ENCODE assay signal across 8 cellular contexts in genomic region chr20:3784863-3785239, GRCh38. TPM values are rescaled to one million over a fixed set of nuclear protein-coding genes. Genes with fewer than 3 reads are reported as not detected.
DNase-seq lines count a peak whose midpoint lies in the region; ATAC-seq and TF ChIP-seq lines count a peak whose summit lies in the region.
"Had no signal": no experiment of that assay in that cellular context is flagged by ENCODE, and none has a peak within 500 bp of the region (broad histone marks: within the 10 kb centered on the region; RNA-seq: fewer than 3 reads in every experiment).

No MANE protein-coding gene starts in this region.

- POLR2A ChIA-PET in WTC11 (lab: Charles Lee), result no interaction called here

- peaks cover 25% of the 10 kb centered on the region for H4K20me1 ChIP-seq in GM23338 (replicated peaks; ENCODE audit: insufficient read depth)

- H3K27me3 Mint-ChIP-seq in GM23338 (ENCODE audit: insufficient read depth, low read depth, poor library complexity), result peaks cover 13% of the 10 kb centered on the region
- peaks cover 32% of the 10 kb centered on the region for H3K27me3 Mint-ChIP-seq in WTC11 (ENCODE audit: low read depth)

- no peaks in the 10 kb centered on the region; the same call in 1 of the 2 replicates for H3K79me2 ChIP-seq in GM23338 (replicated peaks; ENCODE audit: insufficient read depth)

- H3K36me3 Mint-ChIP-seq in GM23338 (ENCODE audit: low read depth), result peaks cover 6% of the 10 kb centered on the region
- H3K36me3 Mint-ChIP-seq in WTC11, result peaks cover 4% of the 10 kb centered on the region; the same call in 1 of the 2 replicates

- CTCF ChIA-PET in WTC11 (lab: Charles Lee), result interaction anchor here (1.9 to 7.0 kb wide), 4 partner anchors 11 to 73 kb away, joined by 6 to 92 read pairs (median 24); partner anchors contain the start of genes ADISSP, AP5S1 and CDC25B

- TF ChIP-seq CTCF in GM23338 (conservative IDR thresholded peaks at IDR 0.05; ENCODE audit: low read depth in 2 of 2), result no peak
- no peak for TF ChIP-seq CTCF in WTC11 (IDR thresholded peaks at IDR 0.05)
- no peak for TF ChIP-seq CTCF in esophagus muscularis mucosa (IDR thresholded peaks at IDR 0.05)

- H3K4me2 ChIP-seq in GM23338 (peak overlapping the region; percentile 82; the same call in 1 of the 2 replicates), skeletal muscle satellite cell (ENCODE audit: low read length) (peak overlapping the region; percentile 100)

- TF ChIP-seq EP300 in esophagus muscularis mucosa (IDR thresholded peaks at IDR 0.05), result no peak

- H3K27ac Mint-ChIP-seq in GM23338 (no peak overlapping the region), WTC11 (no peak overlapping the region)

- H3K9me3 Mint-ChIP-seq in GM23338, result no peaks in the 10 kb centered on the region
- H3K9me3 Mint-ChIP-seq in WTC11, result no peaks in the 10 kb centered on the region

- peak overlapping the region; percentile 86 for H3K9ac ChIP-seq in skeletal muscle satellite cell (ENCODE audit: low read depth, low read length)

- peaks cover 7% of the 10 kb centered on the region; the same call in 1 of the 2 replicates for H3K4me1 ChIP-seq in GM23338 (ENCODE audit: insufficient read depth)
- peaks cover 42 to 67% (median 61%) of the 10 kb centered on the region in 4 donors for H3K4me1 ChIP-seq in esophagus muscularis mucosa
- peaks cover 40% of the 10 kb centered on the region for H3K4me1 ChIP-seq in skeletal muscle satellite cell (ENCODE audit: control insufficient read depth, insufficient read depth, low read length)

- no peak overlapping the region for H2AFZ ChIP-seq in GM23338

- H3K4me3 ChIP-seq in GM23338 (peak overlapping the region; percentile 67; the same call in 1 of the 2 replicates), esophagus muscularis mucosa (peak overlapping the region; percentile 68 to 83 (median 73)), skeletal muscle satellite cell (ENCODE audit: low read length) (peak overlapping the region; percentile 98)

- no peaks in the 10 kb centered on the region for H3K9me3 ChIP-seq in esophagus muscularis mucosa
- no peaks in the 10 kb centered on the region for H3K9me3 ChIP-seq in skeletal muscle satellite cell (replicated peaks; ENCODE audit: low read length)

- H3K27ac ChIP-seq in GM23338 (ENCODE audit: low read depth) (no peak overlapping the region), esophagus muscularis mucosa (replicated peaks in 1 of 4) (peak overlapping the region in 3 of 4 donors; percentile 83 to 90 (median 85))

- intact Hi-C loops in esophagus muscularis mucosa (cut with DNase I), result loop anchor here (5.0 kb wide), 1 partner anchor 297 kb away; no protein-coding TSS in a partner anchor

- peaks cover 7% of the 10 kb centered on the region; the same call in 1 of the 2 replicates for H3F3A ChIP-seq in GM23338 (replicated peaks; ENCODE audit: low read depth)

- TF ChIP-seq POLR2A in esophagus muscularis mucosa (IDR thresholded peaks at IDR 0.05; ENCODE audit: low read depth), result no peak

- H3K36me3 ChIP-seq in GM23338 (ENCODE audit: insufficient read depth) (no peaks in the 10 kb centered on the region), esophagus muscularis mucosa (peaks cover 0 to 20% (median 11%) of the 10 kb centered on the region in 4 donors), skeletal muscle satellite cell (ENCODE audit: insufficient read depth, low read length) (peaks cover 20% of the 10 kb centered on the region)

- 82% methylated on average over 6 of the region's 6 CpGs for WGBS in esophagus muscularis mucosa

- H3K27me3 ChIP-seq in GM23338 (ENCODE audit: insufficient read depth) (peaks cover 40% of the 10 kb centered on the region), esophagus muscularis mucosa (no peaks in the 10 kb centered on the region), skeletal muscle satellite cell (ENCODE audit: control insufficient read depth, insufficient read depth, low read length) (no peaks in the 10 kb centered on the region)

- DNase-seq in GM23338 (ENCODE audit: low spot score), result no peak
- no peak for DNase-seq in WTC11 (ENCODE audit: low spot score)
- no peak for DNase-seq in esophagus muscularis mucosa (ENCODE audit: extremely low spot score)
- no peak for DNase-seq in cerebellar cortex (ENCODE audit: low spot score)
- no peak for DNase-seq in activated CD4-positive, CD25-positive, alpha-beta regulatory T cell (lab: John Stamatoyannopoulos, UW)
- DNase-seq: NCI-H446 had no signal

- H3K4me1 Mint-ChIP-seq in GM23338 (peaks cover 27% of the 10 kb centered on the region), WTC11 (peaks cover 32% of the 10 kb centered on the region)

- H3K9me2 ChIP-seq in GM23338 (ENCODE audit: insufficient read depth), result no peaks in the 10 kb centered on the region

- H3K4me3 Mint-ChIP-seq in GM23338 (peak overlapping the region; percentile 39; the same call in 1 of the 3 replicates), WTC11 (peak overlapping the region; percentile 52)

- ATAC-seq in GM23338, result no peak
- no peak for ATAC-seq in WTC11
- ATAC-seq in GM21717 (IDR thresholded peaks at IDR 0.05; ENCODE audit: unreplicated experiment), result no peak

TF ChIP-seq in GM23338, 12 proteins besides CTCF, POLR2A, EP300 and RAD21 (continues in another document):
- TF ChIP-seq, protein P1, sequence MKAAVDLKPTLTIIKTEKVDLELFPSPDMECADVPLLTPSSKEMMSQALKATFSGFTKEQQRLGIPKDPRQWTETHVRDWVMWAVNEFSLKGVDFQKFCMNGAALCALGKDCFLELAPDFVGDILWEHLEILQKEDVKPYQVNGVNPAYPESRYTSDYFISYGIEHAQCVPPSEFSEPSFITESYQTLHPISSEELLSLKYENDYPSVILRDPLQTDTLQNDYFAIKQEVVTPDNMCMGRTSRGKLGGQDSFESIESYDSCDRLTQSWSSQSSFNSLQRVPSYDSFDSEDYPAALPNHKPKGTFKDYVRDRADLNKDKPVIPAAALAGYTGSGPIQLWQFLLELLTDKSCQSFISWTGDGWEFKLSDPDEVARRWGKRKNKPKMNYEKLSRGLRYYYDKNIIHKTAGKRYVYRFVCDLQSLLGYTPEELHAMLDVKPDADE (IDR thresholded peaks at IDR 0.05), result no peak
- no peak for TF ChIP-seq JUNB (IDR thresholded peaks at IDR 0.05; ENCODE audit: unreplicated experiment)
- no peak for TF ChIP-seq ZNF331 (CRISPR knock-in tag; IDR thresholded peaks at IDR 0.05; ENCODE audit: low read depth)
- TF ChIP-seq NANOG (IDR thresholded peaks at IDR 0.05; ENCODE audit: borderline replicate concordance), result no peak
- TF ChIP-seq EZH2phosphoT487 (IDR thresholded peaks at IDR 0.05; ENCODE audit: unreplicated experiment), result no peak

TF ChIP-seq in WTC11, 78 proteins besides CTCF, POLR2A, EP300 and RAD21 (continues in another document):
- TF ChIP-seq, protein P2, sequence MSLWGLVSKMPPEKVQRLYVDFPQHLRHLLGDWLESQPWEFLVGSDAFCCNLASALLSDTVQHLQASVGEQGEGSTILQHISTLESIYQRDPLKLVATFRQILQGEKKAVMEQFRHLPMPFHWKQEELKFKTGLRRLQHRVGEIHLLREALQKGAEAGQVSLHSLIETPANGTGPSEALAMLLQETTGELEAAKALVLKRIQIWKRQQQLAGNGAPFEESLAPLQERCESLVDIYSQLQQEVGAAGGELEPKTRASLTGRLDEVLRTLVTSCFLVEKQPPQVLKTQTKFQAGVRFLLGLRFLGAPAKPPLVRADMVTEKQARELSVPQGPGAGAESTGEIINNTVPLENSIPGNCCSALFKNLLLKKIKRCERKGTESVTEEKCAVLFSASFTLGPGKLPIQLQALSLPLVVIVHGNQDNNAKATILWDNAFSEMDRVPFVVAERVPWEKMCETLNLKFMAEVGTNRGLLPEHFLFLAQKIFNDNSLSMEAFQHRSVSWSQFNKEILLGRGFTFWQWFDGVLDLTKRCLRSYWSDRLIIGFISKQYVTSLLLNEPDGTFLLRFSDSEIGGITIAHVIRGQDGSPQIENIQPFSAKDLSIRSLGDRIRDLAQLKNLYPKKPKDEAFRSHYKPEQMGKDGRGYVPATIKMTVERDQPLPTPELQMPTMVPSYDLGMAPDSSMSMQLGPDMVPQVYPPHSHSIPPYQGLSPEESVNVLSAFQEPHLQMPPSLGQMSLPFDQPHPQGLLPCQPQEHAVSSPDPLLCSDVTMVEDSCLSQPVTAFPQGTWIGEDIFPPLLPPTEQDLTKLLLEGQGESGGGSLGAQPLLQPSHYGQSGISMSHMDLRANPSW (CRISPR knock-in tag; conservative IDR thresholded peaks at IDR 0.05; ENCODE audit: low read depth), result no peak
- TF ChIP-seq OVOL2 (CRISPR knock-in tag; IDR thresholded peaks at IDR 0.05; ENCODE audit: borderline replicate concordance), result no peak

RNA-seq across cellular contexts. Expression of gene CENPB, which starts 1.7 kb away (rescaled TPM):
- 44.3 and 52.1 TPM in 2 replicates for total RNA-seq in GM23338 (2014; rRNA removed; shearing (Covaris generic))
- 9.5 and 10.8 TPM in 2 replicates for polyA plus RNA-seq in GM23338 (2016; fragmentation: Nextera tagmentation; extraction: Ambion mirVana)
- total RNA-seq in WTC11 (2021) (55.3 to 58.7 TPM (median 57.6 TPM) in 3 replicates), esophagus muscularis mucosa (100 to 1,000 TPM; 131 to 225 (median 199) TPM)
- 125 and 146 TPM in 2 replicates for total RNA-seq in skeletal muscle satellite cell (2012; rRNA removed)

RNA-seq across cellular contexts. Expression of gene SPEF1, which starts 3.6 kb away (rescaled TPM):
- 0.69 and 1.3 TPM in 2 replicates for total RNA-seq in GM23338 (2014; rRNA removed; shearing (Covaris generic))
- 0.68 and 0.85 TPM in 2 replicates for polyA plus RNA-seq in GM23338 (2016; fragmentation: Nextera tagmentation; extraction: Ambion mirVana)
- total RNA-seq in WTC11 (2021), result 0.41 to 0.72 TPM (median 0.64 TPM) in 3 replicates
- total RNA-seq in esophagus muscularis mucosa, result under 1 TPM in 1 of 4 donors, not detected in 3; 0.50 TPM
- total RNA-seq in skeletal muscle satellite cell (2012; rRNA removed), result not detected in 2 replicates

RNA-seq across cellular contexts. Expression of gene CDC25B, which starts 11.3 kb away (rescaled TPM):
- total RNA-seq in GM23338 (2014; rRNA removed; shearing (Covaris generic)), result 19.9 and 33.0 TPM in 2 replicates
- polyA plus RNA-seq in GM23338 (2016; fragmentation: Nextera tagmentation; extraction: Ambion mirVana), result 9.8 and 10.5 TPM in 2 replicates
- total RNA-seq in WTC11 (2021) (35.2 to 37.5 TPM (median 37.4 TPM) in 3 replicates), esophagus muscularis mucosa (10 to 100 TPM; 29.9 to 43.1 (median 35.6) TPM)
- 26.6 and 32.2 TPM in 2 replicates for total RNA-seq in skeletal muscle satellite cell (2012; rRNA removed)

RNA-seq across cellular contexts. Expression of gene ADISSP, which starts 17.3 kb away (rescaled TPM):
- 79.0 and 86.6 TPM in 2 replicates for total RNA-seq in GM23338 (2014; rRNA removed; shearing (Covaris generic))
- polyA plus RNA-seq in GM23338 (2016; fragmentation: Nextera tagmentation; extraction: Ambion mirVana), result 126 and 131 TPM in 2 replicates
- 109 to 129 TPM (median 113 TPM) in 3 replicates for total RNA-seq in WTC11 (2021)
- 10 to 100 TPM; 56.5 to 96.1 (median 73.6) TPM for total RNA-seq in esophagus muscularis mucosa
- total RNA-seq in skeletal muscle satellite cell (2012; rRNA removed), result 43.9 and 63.1 TPM in 2 replicates

RNA-seq across cellular contexts. Expression of gene AP5S1, which starts 35.5 kb away (rescaled TPM):
- 1.2 and 1.8 TPM in 2 replicates for total RNA-seq in GM23338 (2014; rRNA removed; shearing (Covaris generic))
- polyA plus RNA-seq in GM23338 (2016; fragmentation: Nextera tagmentation; extraction: Ambion mirVana), result 1.8 and 2.8 TPM in 2 replicates
- 2.8 to 4.1 TPM (median 3.1 TPM) in 3 replicates for total RNA-seq in WTC11 (2021)
- 10 to 100 TPM in 3 of 4 donors, 1 to 10 TPM in 1; 7.9 to 11.7 (median 11.2) TPM for total RNA-seq in esophagus muscularis mucosa
- total RNA-seq in skeletal muscle satellite cell (2012; rRNA removed), result 20.5 and 22.1 TPM in 2 replicates
